ENCODE assay signal across 1 cellular context in genomic region chr6:28335564-28336283, GRCh38.
TF ChIP-seq lines count a peak whose summit lies in the region.

TSS of gene ZSCAN31 (minus strand) at chr6:28336148. CDS start at chr6:28329683, 6,465 bp downstream.

TF ChIP-seq in HEK293, 187 proteins besides CTCF, POLR2A, EP300 and RAD21 (continued from another document and continues in another):
- TF ChIP-seq ZFP37 (tag by site-specific recombination; IDR thresholded peaks at IDR 0.05): no peak
- peak; percentile 61; the same call in 1 of the 2 replicates for TF ChIP-seq HOXD13 (CRISPR knock-in tag; IDR thresholded peaks at IDR 0.05; ENCODE audit: borderline replicate concordance)
- no peak for TF ChIP-seq ZNF623 (tag by site-specific recombination; IDR thresholded peaks at IDR 0.05)
- no peak for TF ChIP-seq ZNF707 (tag by site-specific recombination; IDR thresholded peaks at IDR 0.05)
- TF ChIP-seq ZNF747 (tag by site-specific recombination; IDR thresholded peaks at IDR 0.05): no peak
- TF ChIP-seq MZF1 (tag by site-specific recombination; IDR thresholded peaks at IDR 0.05; ENCODE audit: borderline replicate concordance): no peak
- TF ChIP-seq ZBTB48 (tag by site-specific recombination; IDR thresholded peaks at IDR 0.05): peak; percentile 84
- TF ChIP-seq BCL11B (tag by site-specific recombination; IDR thresholded peaks at IDR 0.05; ENCODE audit: low read depth): no peak; the same call in 1 of the 2 replicates
- TF ChIP-seq REPIN1 (tag by site-specific recombination; IDR thresholded peaks at IDR 0.05; ENCODE audit: low read depth): no peak
- TF ChIP-seq SETDB1 (IDR thresholded peaks at IDR 0.05; ENCODE audit: insufficient read length, low read length): peak; percentile 38
- TF ChIP-seq ZBTB11 (tag by site-specific recombination; conservative IDR thresholded peaks at IDR 0.05; ENCODE audit: low read depth): no peak; the same call in 1 of the 2 replicates
- TF ChIP-seq ZNF133 (tag by site-specific recombination; IDR thresholded peaks at IDR 0.05): no peak
- no peak; the same call in 1 of the 2 replicates for TF ChIP-seq ZNF558 (tag by site-specific recombination; IDR thresholded peaks at IDR 0.05)
- TF ChIP-seq OSR2 (tag by site-specific recombination; IDR thresholded peaks at IDR 0.05): no peak
- TF ChIP-seq ZNF391 (tag by site-specific recombination; IDR thresholded peaks at IDR 0.05; ENCODE audit: borderline replicate concordance, low read depth): no peak
- TF ChIP-seq ZNF324 (tag by site-specific recombination; IDR thresholded peaks at IDR 0.05): no peak
- TF ChIP-seq ZNF664 (tag by site-specific recombination; IDR thresholded peaks at IDR 0.05): no peak
- no peak for TF ChIP-seq ZNF302 (tag by site-specific recombination; IDR thresholded peaks at IDR 0.05; ENCODE audit: low read depth)
- peak; percentile 88 for TF ChIP-seq SP2 (tag by site-specific recombination; IDR thresholded peaks at IDR 0.05)
- peak; percentile 87 for TF ChIP-seq ZNF561 (tag by site-specific recombination; IDR thresholded peaks at IDR 0.05; ENCODE audit: borderline replicate concordance)
- TF ChIP-seq ZNF2 (tag by site-specific recombination; IDR thresholded peaks at IDR 0.05): peak; percentile 64
- TF ChIP-seq ZNF777 (tag by site-specific recombination; IDR thresholded peaks at IDR 0.05; ENCODE audit: borderline replicate concordance): no peak
- no peak for TF ChIP-seq ZNF121 (tag by site-specific recombination; IDR thresholded peaks at IDR 0.05)
- TF ChIP-seq ZNF600 (tag by site-specific recombination; IDR thresholded peaks at IDR 0.05): peak; percentile 88
- peak; percentile 55; the same call in 1 of the 2 replicates for TF ChIP-seq ATF2 (tag by site-specific recombination; IDR thresholded peaks at IDR 0.05; ENCODE audit: low read depth)
- TF ChIP-seq ZNF350 (tag by site-specific recombination; IDR thresholded peaks at IDR 0.05): no peak
- TF ChIP-seq ZNF112 (tag by site-specific recombination; IDR thresholded peaks at IDR 0.05): no peak
- TF ChIP-seq PRDM4 (tag by site-specific recombination; IDR thresholded peaks at IDR 0.05): no peak
- no peak for TF ChIP-seq PBX3 (CRISPR knock-in tag; IDR thresholded peaks at IDR 0.05)
- TF ChIP-seq ZNF292 (tag by site-specific recombination; IDR thresholded peaks at IDR 0.05; ENCODE audit: borderline replicate concordance, low read depth): no peak
- TF ChIP-seq ZNF155 (tag by site-specific recombination; IDR thresholded peaks at IDR 0.05): no peak
- TF ChIP-seq KLF17 (tag by site-specific recombination; IDR thresholded peaks at IDR 0.05): peak; percentile 47; the same call in 1 of the 2 replicates
- peak; percentile 54; the same call in 1 of the 2 replicates for TF ChIP-seq ZBTB7A (tag by site-specific recombination; IDR thresholded peaks at IDR 0.05; ENCODE audit: low read depth)
- TF ChIP-seq KLF10 (tag by site-specific recombination; IDR thresholded peaks at IDR 0.05): peak; percentile 65
- TF ChIP-seq, protein P1, sequence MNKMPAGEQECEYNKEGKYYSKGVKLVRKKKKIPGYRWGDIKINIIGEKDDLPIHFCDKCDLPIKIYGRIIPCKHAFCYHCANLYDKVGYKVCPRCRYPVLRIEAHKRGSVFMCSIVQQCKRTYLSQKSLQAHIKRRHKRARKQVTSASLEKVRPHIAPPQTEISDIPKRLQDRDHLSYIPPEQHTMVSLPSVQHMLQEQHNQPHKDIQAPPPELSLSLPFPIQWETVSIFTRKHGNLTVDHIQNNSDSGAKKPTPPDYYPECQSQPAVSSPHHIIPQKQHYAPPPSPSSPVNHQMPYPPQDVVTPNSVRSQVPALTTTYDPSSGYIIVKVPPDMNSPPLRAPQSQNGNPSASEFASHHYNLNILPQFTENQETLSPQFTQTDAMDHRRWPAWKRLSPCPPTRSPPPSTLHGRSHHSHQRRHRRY (tag by site-specific recombination; IDR thresholded peaks at IDR 0.05): no peak
- TF ChIP-seq, protein P2, sequence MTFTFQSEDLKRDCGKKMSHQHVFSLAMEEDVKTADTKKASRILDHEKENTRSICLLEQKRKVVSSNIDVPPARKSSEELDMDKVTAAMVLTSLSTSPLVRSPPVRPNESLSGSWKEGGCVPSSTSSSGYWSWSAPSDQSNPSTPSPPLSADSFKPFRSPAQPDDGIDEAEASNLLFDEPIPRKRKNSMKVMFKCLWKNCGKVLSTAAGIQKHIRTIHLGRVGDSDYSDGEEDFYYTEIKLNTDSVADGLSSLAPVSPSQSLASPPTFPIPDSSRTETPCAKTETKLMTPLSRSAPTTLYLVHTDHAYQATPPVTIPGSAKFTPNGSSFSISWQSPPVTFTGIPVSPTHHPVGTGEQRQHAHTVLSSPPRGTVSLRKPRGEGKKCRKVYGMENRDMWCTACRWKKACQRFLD (tag by site-specific recombination; IDR thresholded peaks at IDR 0.05): no peak
- TF ChIP-seq ZFP69B (tag by site-specific recombination; IDR thresholded peaks at IDR 0.05): peak; percentile 42; the same call in 1 of the 2 replicates
- peak; percentile 71; the same call in 1 of the 2 replicates for TF ChIP-seq SCRT2 (tag by site-specific recombination; IDR thresholded peaks at IDR 0.05)
- peak; percentile 76 for TF ChIP-seq ZBTB8A (tag by site-specific recombination; IDR thresholded peaks at IDR 0.05)
- peak; percentile 34; the same call in 1 of the 2 replicates for TF ChIP-seq WT1 (tag by site-specific recombination; IDR thresholded peaks at IDR 0.05)
- TF ChIP-seq ZBTB21 (tag by site-specific recombination; IDR thresholded peaks at IDR 0.05): peak; percentile 75; the same call in 1 of the 2 replicates
- TF ChIP-seq ZNF10 (tag by site-specific recombination; IDR thresholded peaks at IDR 0.05): peak; percentile 78
- TF ChIP-seq ZNF23 (tag by site-specific recombination; IDR thresholded peaks at IDR 0.05; ENCODE audit: borderline replicate concordance): no peak
- no peak for TF ChIP-seq ZNF596 (tag by site-specific recombination; IDR thresholded peaks at IDR 0.05)
- TF ChIP-seq ZNF416 (tag by site-specific recombination; IDR thresholded peaks at IDR 0.05): no peak
- TF ChIP-seq, protein P3, sequence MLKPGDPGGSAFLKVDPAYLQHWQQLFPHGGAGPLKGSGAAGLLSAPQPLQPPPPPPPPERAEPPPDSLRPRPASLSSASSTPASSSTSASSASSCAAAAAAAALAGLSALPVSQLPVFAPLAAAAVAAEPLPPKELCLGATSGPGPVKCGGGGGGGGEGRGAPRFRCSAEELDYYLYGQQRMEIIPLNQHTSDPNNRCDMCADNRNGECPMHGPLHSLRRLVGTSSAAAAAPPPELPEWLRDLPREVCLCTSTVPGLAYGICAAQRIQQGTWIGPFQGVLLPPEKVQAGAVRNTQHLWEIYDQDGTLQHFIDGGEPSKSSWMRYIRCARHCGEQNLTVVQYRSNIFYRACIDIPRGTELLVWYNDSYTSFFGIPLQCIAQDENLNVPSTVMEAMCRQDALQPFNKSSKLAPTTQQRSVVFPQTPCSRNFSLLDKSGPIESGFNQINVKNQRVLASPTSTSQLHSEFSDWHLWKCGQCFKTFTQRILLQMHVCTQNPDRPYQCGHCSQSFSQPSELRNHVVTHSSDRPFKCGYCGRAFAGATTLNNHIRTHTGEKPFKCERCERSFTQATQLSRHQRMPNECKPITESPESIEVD (tag by site-specific recombination; IDR thresholded peaks at IDR 0.05): no peak
